Comparison of ENCODE assay signal across 23 cellular contexts in genomic region chr14:94963051-94963450, GRCh38.
"Had no signal": no experiment of that assay in that cellular context is flagged by ENCODE, and none has a peak within 500 bp of the region (broad histone marks: within the 10 kb centered on the region; RNA-seq: fewer than 3 reads in every experiment).

No MANE protein-coding gene starts in this region.

- H3K27ac ChIP-seq: coronary artery, dorsolateral prefrontal cortex, gastrocnemius medialis, heart right ventricle, left lung, lower lobe of right lung had no signal

- H3K27me3 ChIP-seq: gastrocnemius medialis had no signal

- DNase-seq: dermis blood vessel endothelial cell; dorsolateral prefrontal cortex; effector CD4-positive, alpha-beta T cell; effector memory CD4-positive, alpha-beta T cell; esophagus squamous epithelium; foreskin fibroblast; foreskin melanocyte; gastrocnemius medialis; glutamatergic neuron; head of caudate nucleus; heart right ventricle; hippocampal formation; left cardiac atrium; left lung; left ventricle myocardium superior; lower lobe of right lung; mesenchymal stem cell; midbrain had no signal

- ATAC-seq: gastrocnemius medialis, heart right ventricle, left cardiac atrium, left lung, left ventricle myocardium superior, lower lobe of right lung had no signal

- H3K9me3 ChIP-seq: esophagus squamous epithelium, gastrocnemius medialis, heart right ventricle, left lung, lower lobe of right lung had no signal

- H3K36me3 ChIP-seq: esophagus squamous epithelium, gastrocnemius medialis, heart right ventricle, left lung, lower lobe of right lung had no signal

- FAIRE-seq: colon, endothelial cell of umbilical vein, islet of Langerhans, keratinocyte had no signal

- H3K4me3 ChIP-seq: coronary artery, dorsolateral prefrontal cortex, esophagus squamous epithelium, gastrocnemius medialis, heart right ventricle, left lung, lower lobe of right lung had no signal

- H3K4me1 ChIP-seq: esophagus squamous epithelium, gastrocnemius medialis, left lung, lower lobe of right lung had no signal
